1 cellular context compared by ENCODE assay signal in genomic region chr15:78101423-78102105, GRCh38.
TF ChIP-seq lines count a peak whose summit lies in the region.

No MANE protein-coding gene starts in this region.

TF ChIP-seq in HepG2, 621 proteins besides CTCF, POLR2A, EP300 and RAD21:
- TF ChIP-seq ZNF510 (CRISPR knock-in tag; IDR thresholded peaks at IDR 0.05; ENCODE audit: low read depth) = no peak
- no peak for TF ChIP-seq KLF16 (CRISPR knock-in tag; IDR thresholded peaks at IDR 0.05)
- TF ChIP-seq ZNF672 (CRISPR knock-in tag; IDR thresholded peaks at IDR 0.05) = no peak
- TF ChIP-seq TRIM22 (IDR thresholded peaks at IDR 0.05) = no peak
